ENCODE assay signal across 29 cellular contexts in genomic region chr3:882526-882925, GRCh38.
DNase-seq lines count a peak whose midpoint lies in the region; ATAC-seq and TF ChIP-seq lines count a peak whose summit lies in the region.
"Had no signal": no experiment of that assay in that cellular context is flagged by ENCODE, and none has a peak within 500 bp of the region (broad histone marks: within the 10 kb centered on the region; RNA-seq: fewer than 3 reads in every experiment).

No MANE protein-coding gene starts in this region.

- no peaks in the 10 kb centered on the region for H3K27me3 ChIP-seq in neural progenitor cell
- H3K27me3 ChIP-seq: MG63, neutrophil, SJSA1, testis, uterus had no signal

- no peak overlapping the region for H3K9ac ChIP-seq in neural progenitor cell

- DNase-seq in COLO829 (ENCODE audit: low spot score) (peak; percentile 11), SW 1271 (lab: John Stamatoyannopoulos, UW) (peak; percentile 13 to 36), fibroblast of mammary gland (ENCODE audit: low read depth) (peak; percentile 3), neural progenitor cell (ENCODE audit: low spot score) (no peak), NCI-H1417 treated with DMSO at 0.1 percent for 48 hours (lab: John Stamatoyannopoulos, UW) (no peak), NCI-H2227 (lab: John Stamatoyannopoulos, UW; ENCODE audit: unreplicated experiment) (no peak), cardiac septum (ENCODE audit: low spot score) (no peak), mucosa of descending colon (no peak)
- DNase-seq: activated CD4-positive, alpha-beta T cell treated with anti-CD3 and anti-CD28 coated beads, Interleukin-2, amount 50 U/mL, for 48 hours; activated CD4-positive, CD25-positive, alpha-beta regulatory T cell; activated CD8-positive, alpha-beta memory T cell treated with anti-CD3 and anti-CD28 coated beads, Interleukin-2, amount 50 U/mL, for 48 hours; amygdala; CD8-positive, alpha-beta T cell; HCEC 1CT; KBM-7; NCI-H1105 treated with DMSO at 0.1 percent for 48 hours; NCI-H2029; NCI-H226; stimulated activated naive CD4-positive, alpha-beta T cell treated with Interleukin-2 at 50 U/mL for 16 hours; T-helper 1 cell; testis; uterus had no signal

- TF ChIP-seq CTCF in fibroblast of mammary gland (conservative IDR thresholded peaks at IDR 0.05; ENCODE audit: control insufficient read depth, insufficient read depth, low read depth, low read length) (no peak), neural progenitor cell (IDR thresholded peaks at IDR 0.05) (no peak), mucosa of descending colon (IDR thresholded peaks at IDR 0.05) (no peak)

- peaks cover 32% of the 10 kb centered on the region for H3K4me1 ChIP-seq in neural progenitor cell
- H3K4me1 ChIP-seq in mucosa of descending colon (ENCODE audit: low read depth), result no peaks in the 10 kb centered on the region
- H3K4me1 ChIP-seq: SJSA1, testis, uterus had no signal

- no peak overlapping the region for H3K4me2 ChIP-seq in neural progenitor cell

- H3F3A ChIP-seq in neural progenitor cell (ENCODE audit: low read depth), result peaks cover 30% of the 10 kb centered on the region

- no peak for ATAC-seq in mucosa of descending colon
- ATAC-seq: activated T-helper 17 cell treated with anti-CD3 and anti-CD28 coated beads, Interleukin-2, amount 50 U/mL, for 72 hours; CD8-positive, alpha-beta T cell; left lobe of liver had no signal

- no peak overlapping the region for H3K27ac ChIP-seq in neural progenitor cell
- H3K27ac ChIP-seq: neutrophil, SJSA1, testis, uterus had no signal

- H3K36me3 Mint-ChIP-seq in neural progenitor cell, result no peaks in the 10 kb centered on the region
- H3K36me3 Mint-ChIP-seq: activated naive CD4-positive, alpha-beta T cell treated with anti-CD3 and anti-CD28 coated beads, Interleukin-2, amount 50 U/mL, for 24 hours; CD8-positive, alpha-beta T cell had no signal

- no peak overlapping the region for H3K4me3 Mint-ChIP-seq in neural progenitor cell
- H3K4me3 Mint-ChIP-seq: activated naive CD4-positive, alpha-beta T cell treated with anti-CD3 and anti-CD28 coated beads, Interleukin-2, amount 50 U/mL, for 24 hours; activated T-helper 17 cell treated with anti-CD3 and anti-CD28 coated beads, Interleukin-2, amount 50 U/mL, for 72 hours; CD8-positive, alpha-beta T cell had no signal

- no peaks in the 10 kb centered on the region for H4K20me1 ChIP-seq in neural progenitor cell (ENCODE audit: low read depth)

- H3K36me3 ChIP-seq in neural progenitor cell (no peaks in the 10 kb centered on the region), mucosa of descending colon (ENCODE audit: low read depth) (no peaks in the 10 kb centered on the region)
- H3K36me3 ChIP-seq: MG63, neutrophil, SJSA1, uterus had no signal

- H3K9me3 Mint-ChIP-seq in neural progenitor cell, result no peaks in the 10 kb centered on the region
- H3K9me3 Mint-ChIP-seq: activated naive CD4-positive, alpha-beta T cell treated with anti-CD3 and anti-CD28 coated beads, Interleukin-2, amount 50 U/mL, for 24 hours had no signal

- H3K27me3 Mint-ChIP-seq in neural progenitor cell (ENCODE audit: insufficient read depth, low read depth), result peaks cover 9% of the 10 kb centered on the region
- H3K27me3 Mint-ChIP-seq: activated naive CD4-positive, alpha-beta T cell treated with anti-CD3 and anti-CD28 coated beads, Interleukin-2, amount 50 U/mL, for 24 hours; activated T-helper 17 cell treated with anti-CD3 and anti-CD28 coated beads, Interleukin-2, amount 50 U/mL, for 72 hours; progenitor cell of endocrine pancreas had no signal

- intact Hi-C loops in cardiac septum (cut with DNase I), result no loop called here
- intact Hi-C loops in mucosa of descending colon (cut with DNase I, micrococcal nuclease), result no loop called here

- no peaks in the 10 kb centered on the region for H3K9me3 ChIP-seq in neural progenitor cell (ENCODE audit: low read depth)
- no peaks in the 10 kb centered on the region for H3K9me3 ChIP-seq in mucosa of descending colon
- H3K9me3 ChIP-seq: neutrophil, SJSA1, testis, uterus had no signal

- H3K79me2 ChIP-seq in neural progenitor cell (ENCODE audit: low read depth), result no peaks in the 10 kb centered on the region

- peaks cover 21% of the 10 kb centered on the region for H3K4me1 Mint-ChIP-seq in neural progenitor cell
- H3K4me1 Mint-ChIP-seq: activated naive CD4-positive, alpha-beta T cell treated with anti-CD3 and anti-CD28 coated beads, Interleukin-2, amount 50 U/mL, for 24 hours; activated T-helper 17 cell treated with anti-CD3 and anti-CD28 coated beads, Interleukin-2, amount 50 U/mL, for 72 hours had no signal

- no peak overlapping the region for H3K4me3 ChIP-seq in fibroblast of mammary gland (ENCODE audit: control insufficient read depth, low read depth, low read length)
- no peak overlapping the region for H3K4me3 ChIP-seq in neural progenitor cell
- no peak overlapping the region for H3K4me3 ChIP-seq in mucosa of descending colon
- H3K4me3 ChIP-seq: MG63, SJSA1, testis, uterus had no signal

- no peak overlapping the region for H2AFZ ChIP-seq in neural progenitor cell (replicated peaks)

- H3K27ac Mint-ChIP-seq in neural progenitor cell, result peak overlapping the region; percentile 78
- H3K27ac Mint-ChIP-seq: activated naive CD4-positive, alpha-beta T cell treated with anti-CD3 and anti-CD28 coated beads, Interleukin-2, amount 50 U/mL, for 24 hours; activated T-helper 17 cell treated with anti-CD3 and anti-CD28 coated beads, Interleukin-2, amount 50 U/mL, for 72 hours; CD8-positive, alpha-beta T cell; progenitor cell of endocrine pancreas had no signal

Comparison
In these comparisons a context has a peak if more than half of its experiments do, and no peak if none do; other contexts are left out.
1. DNase-seq: peak in COLO829 (single experiment), SW 1271 (2 of 2) and fibroblast of mammary gland (single experiment); none in neural progenitor cell (single experiment), NCI-H1417 treated with DMSO at 0.1 percent for 48 hours (single experiment), NCI-H2227 (single experiment), cardiac septum (single experiment) and mucosa of descending colon (0 of 3).